In the genomic region with DNA sequence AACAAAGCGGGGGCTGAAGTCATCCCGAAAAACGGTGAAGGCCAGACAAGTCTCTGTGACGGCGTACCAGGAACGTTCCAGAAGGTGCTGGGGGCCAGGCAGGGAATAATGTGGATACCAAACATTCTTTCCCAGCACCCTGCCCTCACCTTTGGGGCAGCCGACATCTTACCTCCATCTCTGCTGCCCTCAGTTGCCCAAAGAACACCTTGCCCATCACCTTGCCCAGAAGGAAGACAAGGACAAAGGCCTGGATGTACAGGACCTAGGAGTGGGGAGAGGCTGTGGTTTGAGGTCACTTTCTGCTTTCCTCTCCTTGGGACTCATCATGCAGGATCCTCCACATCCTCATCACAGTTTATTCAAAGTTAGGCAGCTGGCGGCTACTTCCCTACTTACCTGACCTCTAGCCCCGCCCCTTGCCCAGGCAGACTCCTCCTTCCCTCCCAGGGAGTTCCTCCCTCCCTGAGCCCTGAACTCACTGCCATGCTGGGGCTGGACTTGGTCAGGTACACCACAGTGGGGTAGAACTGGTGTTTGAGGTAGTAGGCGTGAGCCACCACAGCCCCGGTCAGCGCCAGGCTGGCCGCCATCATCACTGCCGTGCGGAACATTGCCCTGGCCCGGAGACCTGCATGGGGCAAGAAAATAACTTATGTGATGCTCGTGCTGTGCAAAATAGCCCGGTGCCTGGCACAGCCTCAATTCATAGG, we compare ENCODE assay signal across 8 cellular contexts. TPM values are rescaled to one million over a fixed set of nuclear protein-coding genes. Genes with fewer than 3 reads are reported as not detected.
DNase-seq lines count a peak whose midpoint lies in the region; ATAC-seq and TF ChIP-seq lines count a peak whose summit lies in the region.

No MANE protein-coding gene starts in this region.

- peak overlapping the region; percentile 96 for H3K4me3 Mint-ChIP-seq in central memory CD8-positive, alpha-beta T cell

- H3K4me3 ChIP-seq in A673 (ENCODE audit: low read depth, low read length, poor library complexity, severe bottlenecking) (peak overlapping the region; percentile 70), RWPE2 (ENCODE audit: severe bottlenecking) (peak overlapping the region; percentile 69), lower lobe of right lung (peak overlapping the region; percentile 98), suprapubic skin (peak overlapping the region; percentile 80)

- peaks cover 44% of the 10 kb centered on the region for H3K36me3 ChIP-seq in A673 (ENCODE audit: insufficient read depth, low read length, poor library complexity, severe bottlenecking)
- peaks cover 46% of the 10 kb centered on the region for H3K36me3 ChIP-seq in RWPE2 (ENCODE audit: low read depth)
- H3K36me3 ChIP-seq in lower lobe of right lung = peaks cover 50% of the 10 kb centered on the region
- H3K36me3 ChIP-seq in suprapubic skin = peaks cover 44% of the 10 kb centered on the region

- intact Hi-C loops in A673 (cut with micrococcal nuclease; ENCODE audit: unreplicated experiment) = no loop called here
- intact Hi-C loops in lower lobe of right lung (cut with DNase I) = no loop called here

- ATAC-seq in RWPE2 (ENCODE audit: low read depth) = peak; percentile 44
- no peak for ATAC-seq in central memory CD8-positive, alpha-beta T cell (replicated peaks; ENCODE audit: extremely low read depth, poor library complexity, severe bottlenecking)
- ATAC-seq in lower lobe of right lung = peak in 1 of 2 donors; percentile 44

- H3K27ac ChIP-seq in A673 (ENCODE audit: low read depth, low read length, poor library complexity, severe bottlenecking) (peak overlapping the region; percentile 99), RWPE2 (ENCODE audit: poor library complexity, severe bottlenecking) (peak overlapping the region; percentile 88), lower lobe of right lung (peak overlapping the region; percentile 99), suprapubic skin (peak overlapping the region; percentile 98)

- H3K36me3 Mint-ChIP-seq in central memory CD8-positive, alpha-beta T cell (ENCODE audit: insufficient read depth) = peaks cover 28% of the 10 kb centered on the region

- TF ChIP-seq EP300 in suprapubic skin (IDR thresholded peaks at IDR 0.05) = no peak

- no peaks in the 10 kb centered on the region for H3K9me3 ChIP-seq in A673 (ENCODE audit: low read depth, low read length, poor library complexity, severe bottlenecking)
- H3K9me3 ChIP-seq in RWPE2 (ENCODE audit: severe bottlenecking) = no peaks in the 10 kb centered on the region
- no peaks in the 10 kb centered on the region for H3K9me3 ChIP-seq in lower lobe of right lung
- H3K9me3 ChIP-seq in suprapubic skin = no peaks in the 10 kb centered on the region

- CTCF ChIA-PET in A673 (lab: Charles Lee) = no interaction called here

- no peak for DNase-seq in A673 (ENCODE audit: low spot score)
- DNase-seq in GM20000 (ENCODE audit: low spot score) = peak; percentile 73
- DNase-seq in RWPE2 (ENCODE audit: low spot score) = peak; percentile 86
- DNase-seq in central memory CD8-positive, alpha-beta T cell (ENCODE audit: low spot score in 2 of 2) = no peak
- DNase-seq in lower lobe of right lung = peak; percentile 85
- peak in 1 of 2 donors; percentile 74 for DNase-seq in suprapubic skin (ENCODE audit: low spot score in 2 of 2)
- DNase-seq in GM19238 (ENCODE audit: insufficient read length, low spot score) = no peak
- no peak for DNase-seq in NK-92 (lab: John Stamatoyannopoulos, UW; ENCODE audit: unreplicated experiment)

- BruUV-seq in A673 (replicated peaks; lab: Mats Ljungman, UMichigan) = no TSS peak

- no peak for TF ChIP-seq POLR2A in suprapubic skin (IDR thresholded peaks at IDR 0.05)

- H3K9me3 Mint-ChIP-seq in central memory CD8-positive, alpha-beta T cell = no peaks in the 10 kb centered on the region

- POLR2A ChIA-PET in A673 (lab: Charles Lee; ENCODE audit: low non-redundant PET) = interaction anchor here (0.7 kb wide), 1 partner anchor 226 kb away, joined by 4 read pairs; no protein-coding TSS in a partner anchor

- H3K27me3 Mint-ChIP-seq in central memory CD8-positive, alpha-beta T cell = no peaks in the 10 kb centered on the region

- 43% methylated on average over 18 of the region's 18 CpGs for WGBS in suprapubic skin

- H3K27me3 ChIP-seq in A673 (replicated peaks; ENCODE audit: insufficient read depth, low read depth, low read length, poor library complexity) (no peaks in the 10 kb centered on the region), RWPE2 (ENCODE audit: insufficient read depth, poor library complexity, severe bottlenecking) (no peaks in the 10 kb centered on the region), lower lobe of right lung (ENCODE audit: low read depth) (no peaks in the 10 kb centered on the region), suprapubic skin (no peaks in the 10 kb centered on the region)

- H3K4me1 Mint-ChIP-seq in central memory CD8-positive, alpha-beta T cell = peaks cover 44% of the 10 kb centered on the region

- H3K4me1 ChIP-seq in A673 (ENCODE audit: insufficient read depth, low read length, poor library complexity, severe bottlenecking) (peaks cover 17% of the 10 kb centered on the region), RWPE2 (ENCODE audit: insufficient read depth, poor library complexity, severe bottlenecking) (peaks cover 3% of the 10 kb centered on the region), lower lobe of right lung (peaks cover 29% of the 10 kb centered on the region), suprapubic skin (peaks cover 34% of the 10 kb centered on the region)

- peak overlapping the region; percentile 99 for H3K27ac Mint-ChIP-seq in central memory CD8-positive, alpha-beta T cell (ENCODE audit: low read depth)

- no peak for TF ChIP-seq CTCF in A673 (conservative IDR thresholded peaks at IDR 0.05; ENCODE audit: low read depth, low read length)
- TF ChIP-seq CTCF in GM20000 (IDR thresholded peaks at IDR 0.05; ENCODE audit: extremely low read depth, missing control alignments) = no peak
- no peak for TF ChIP-seq CTCF in RWPE2 (IDR thresholded peaks at IDR 0.05; ENCODE audit: poor library complexity, severe bottlenecking)
- no peak for TF ChIP-seq CTCF in lower lobe of right lung (IDR thresholded peaks at IDR 0.05)
- TF ChIP-seq CTCF in suprapubic skin (IDR thresholded peaks at IDR 0.05) = no peak

RNA-seq across cellular contexts. Expression of gene SYVN1, which starts 1.2 kb away (rescaled TPM):
- 47.6 and 48.5 TPM in 2 replicates for total RNA-seq in A673 (2021)
- total RNA-seq in lower lobe of right lung = 68.1 TPM
- 10 to 100 TPM; 52.7 to 61.2 (median 56.9) TPM for total RNA-seq in suprapubic skin

RNA-seq across cellular contexts. Expression of gene MRPL49, which starts 11.0 kb away (rescaled TPM):
- total RNA-seq in A673 (2021) = 90.2 and 91.0 TPM in 2 replicates
- total RNA-seq in lower lobe of right lung = 40.8 TPM
- total RNA-seq in suprapubic skin = 10 to 100 TPM; 48.0 to 68.5 (median 61.7) TPM

RNA-seq across cellular contexts. Expression of gene FAU, which starts 11.2 kb away (rescaled TPM):
- total RNA-seq in A673 (2021) = 920 and 956 TPM in 2 replicates
- 766 TPM for total RNA-seq in lower lobe of right lung
- total RNA-seq in suprapubic skin = 100 to 1,000 TPM; 584 to 609 (median 602) TPM

RNA-seq across cellular contexts. Expression of gene ZNHIT2, which starts 15.6 kb away (rescaled TPM):
- total RNA-seq in A673 (2021) = 22.3 and 27.4 TPM in 2 replicates
- 9.5 TPM for total RNA-seq in lower lobe of right lung
- total RNA-seq in suprapubic skin = 10 to 100 TPM in 3 of 4 donors, 1 to 10 TPM in 1; 9.0 to 23.3 (median 17.6) TPM

RNA-seq across cellular contexts. Expression of gene TM7SF2, which starts 21.5 kb away (rescaled TPM):
- total RNA-seq in A673 (2021) (37.8 and 50.5 TPM in 2 replicates), lower lobe of right lung (38.8 TPM), suprapubic skin (100 to 1,000 TPM in 2 of 4 donors, 10 to 100 TPM in 2; 76.5 to 214 (median 145) TPM)

Comparison
In these comparisons a context has a peak if more than half of its experiments do, and no peak if none do; other contexts are left out.
1. DNase-seq: peak in GM20000 (single experiment), RWPE2 (single experiment) and lower lobe of right lung (single experiment); none in A673 (single experiment), central memory CD8-positive, alpha-beta T cell (0 of 2), GM19238 (single experiment) and NK-92 (single experiment).
2. Peak in every context shown above with its lines, with median percentiles within 50 percentile points of each other: H3K27ac ChIP-seq and H3K4me3 ChIP-seq.